1 cellular context compared by ENCODE assay signal in the genomic region with DNA sequence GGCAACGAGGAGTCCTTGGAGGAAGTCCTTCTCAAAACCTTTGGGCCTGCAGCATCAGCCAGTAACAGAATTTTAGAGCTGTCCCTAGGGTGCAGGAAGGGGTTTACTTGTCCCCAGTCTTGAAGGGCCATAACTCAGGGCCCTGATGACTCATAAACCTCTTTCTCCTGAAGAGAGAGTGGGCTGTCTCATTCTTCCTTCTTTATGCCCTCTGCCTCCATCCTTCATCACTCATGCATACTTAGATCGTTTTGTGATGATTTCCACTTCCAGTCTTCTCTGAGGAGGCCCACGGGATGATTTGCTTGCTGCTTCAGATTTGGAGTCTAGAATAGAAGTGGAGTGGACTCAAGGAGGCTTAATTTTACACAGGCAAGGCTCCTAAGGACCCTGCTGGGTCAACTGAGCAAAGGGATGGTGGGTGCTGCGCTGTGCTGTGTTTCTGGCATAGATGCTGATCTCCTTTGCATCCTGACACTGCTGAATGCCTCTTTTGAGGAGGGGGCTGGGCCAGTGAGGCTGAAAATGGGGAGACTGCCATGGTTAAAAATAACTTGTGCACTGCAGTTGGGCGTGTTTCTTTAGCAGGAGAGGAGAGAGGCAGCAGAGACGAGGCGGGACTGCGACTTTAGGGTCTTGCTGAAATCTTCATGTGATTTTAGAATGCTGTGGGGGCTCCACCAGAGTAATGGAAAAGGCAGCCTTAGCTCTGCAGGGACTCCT.
TF ChIP-seq lines count a peak whose summit lies in the region.

No MANE protein-coding gene starts in this region.

TF ChIP-seq in K562, 482 proteins besides CTCF, POLR2A, EP300 and RAD21 (continues in another document):
- peak; percentile 56; the same call in 1 of the 2 replicates for TF ChIP-seq DPF2 (IDR thresholded peaks at IDR 0.05)
- TF ChIP-seq KDM1A (IDR thresholded peaks at IDR 0.05): 0 out of 4 replicates have a peak, but pooled peaks have one; percentile 15 to 17
- TF ChIP-seq JUND (IDR thresholded peaks at IDR 0.05; ENCODE audit: borderline replicate concordance, low read depth, low read length): peak; percentile 92
- TF ChIP-seq JUND (tag; IDR thresholded peaks at IDR 0.05; ENCODE audit: borderline replicate concordance, low read depth, low read length): peak; percentile 89
- TF ChIP-seq YY1 (IDR thresholded peaks at IDR 0.05; ENCODE audit: borderline replicate concordance in 1 of 3, control insufficient read depth in 1 of 3, extremely low read depth in 1 of 3, insufficient read depth in 3 of 3, insufficient read length in 1 of 3, insufficient replicate concordance in 2 of 3, low read depth in 1 of 3, low read length in 2 of 3): no peak
- no peak for TF ChIP-seq MYC (IDR thresholded peaks at IDR 0.05; ENCODE audit: low read depth, low read length)
- TF ChIP-seq MYC (CRISPR knock-in tag; IDR thresholded peaks at IDR 0.05; ENCODE audit: borderline replicate concordance, low read depth): no peak
- TF ChIP-seq ADNP (tag; IDR thresholded peaks at IDR 0.05): no peak
- TF ChIP-seq, protein P1, sequence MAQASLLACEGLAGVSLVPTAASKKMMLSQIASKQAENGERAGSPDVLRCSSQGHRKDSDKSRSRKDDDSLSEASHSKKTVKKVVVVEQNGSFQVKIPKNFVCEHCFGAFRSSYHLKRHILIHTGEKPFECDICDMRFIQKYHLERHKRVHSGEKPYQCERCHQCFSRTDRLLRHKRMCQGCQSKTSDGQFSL (CRISPR knock-in tag; IDR thresholded peaks at IDR 0.05): no peak
- TF ChIP-seq, protein P1 (tag; IDR thresholded peaks at IDR 0.05): no peak
- peak; percentile 29; the same call in 1 of the 2 replicates for TF ChIP-seq SMARCE1 (IDR thresholded peaks at IDR 0.05)
- no peak for TF ChIP-seq HCFC1 (IDR thresholded peaks at IDR 0.05; ENCODE audit: low read depth, low read length)
- TF ChIP-seq, protein P2, sequence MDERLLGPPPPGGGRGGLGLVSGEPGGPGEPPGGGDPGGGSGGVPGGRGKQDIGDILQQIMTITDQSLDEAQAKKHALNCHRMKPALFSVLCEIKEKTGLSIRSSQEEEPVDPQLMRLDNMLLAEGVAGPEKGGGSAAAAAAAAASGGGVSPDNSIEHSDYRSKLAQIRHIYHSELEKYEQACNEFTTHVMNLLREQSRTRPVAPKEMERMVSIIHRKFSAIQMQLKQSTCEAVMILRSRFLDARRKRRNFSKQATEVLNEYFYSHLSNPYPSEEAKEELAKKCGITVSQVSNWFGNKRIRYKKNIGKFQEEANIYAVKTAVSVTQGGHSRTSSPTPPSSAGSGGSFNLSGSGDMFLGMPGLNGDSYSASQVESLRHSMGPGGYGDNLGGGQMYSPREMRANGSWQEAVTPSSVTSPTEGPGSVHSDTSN (CRISPR knock-in tag; IDR thresholded peaks at IDR 0.05; ENCODE audit: low read depth): no peak
- TF ChIP-seq, protein P2 (tag; conservative IDR thresholded peaks at IDR 0.05; ENCODE audit: low read depth): peak; percentile 79
- no peak for TF ChIP-seq ZNF766 (CRISPR knock-in tag; conservative IDR thresholded peaks at IDR 0.05)
- peak; percentile 39; the same call in 1 of the 2 replicates for TF ChIP-seq SMARCA4 (IDR thresholded peaks at IDR 0.05)
- peak; percentile 96 for TF ChIP-seq MEIS2 (IDR thresholded peaks at IDR 0.05; ENCODE audit: partially characterized antibody)
- TF ChIP-seq CXXC5 (CRISPR knock-in tag; IDR thresholded peaks at IDR 0.05): no peak
- TF ChIP-seq, protein P3, sequence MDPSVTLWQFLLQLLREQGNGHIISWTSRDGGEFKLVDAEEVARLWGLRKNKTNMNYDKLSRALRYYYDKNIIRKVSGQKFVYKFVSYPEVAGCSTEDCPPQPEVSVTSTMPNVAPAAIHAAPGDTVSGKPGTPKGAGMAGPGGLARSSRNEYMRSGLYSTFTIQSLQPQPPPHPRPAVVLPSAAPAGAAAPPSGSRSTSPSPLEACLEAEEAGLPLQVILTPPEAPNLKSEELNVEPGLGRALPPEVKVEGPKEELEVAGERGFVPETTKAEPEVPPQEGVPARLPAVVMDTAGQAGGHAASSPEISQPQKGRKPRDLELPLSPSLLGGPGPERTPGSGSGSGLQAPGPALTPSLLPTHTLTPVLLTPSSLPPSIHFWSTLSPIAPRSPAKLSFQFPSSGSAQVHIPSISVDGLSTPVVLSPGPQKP (CRISPR knock-in tag; IDR thresholded peaks at IDR 0.05): no peak
- 0 out of 2 replicates have a peak, but pooled peaks have one; percentile 4 for TF ChIP-seq EGR1 (conservative IDR thresholded peaks at IDR 0.05)
- peak; percentile 17 for TF ChIP-seq FOS (IDR thresholded peaks at IDR 0.05; ENCODE audit: extremely low read depth, insufficient read length)
- no peak for TF ChIP-seq MIER1 (IDR thresholded peaks at IDR 0.05; ENCODE audit: low read depth)
- TF ChIP-seq, protein P4, sequence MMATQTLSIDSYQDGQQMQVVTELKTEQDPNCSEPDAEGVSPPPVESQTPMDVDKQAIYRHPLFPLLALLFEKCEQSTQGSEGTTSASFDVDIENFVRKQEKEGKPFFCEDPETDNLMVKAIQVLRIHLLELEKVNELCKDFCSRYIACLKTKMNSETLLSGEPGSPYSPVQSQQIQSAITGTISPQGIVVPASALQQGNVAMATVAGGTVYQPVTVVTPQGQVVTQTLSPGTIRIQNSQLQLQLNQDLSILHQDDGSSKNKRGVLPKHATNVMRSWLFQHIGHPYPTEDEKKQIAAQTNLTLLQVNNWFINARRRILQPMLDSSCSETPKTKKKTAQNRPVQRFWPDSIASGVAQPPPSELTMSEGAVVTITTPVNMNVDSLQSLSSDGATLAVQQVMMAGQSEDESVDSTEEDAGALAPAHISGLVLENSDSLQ (IDR thresholded peaks at IDR 0.05): peak; percentile 62
- no peak for TF ChIP-seq BCOR (IDR thresholded peaks at IDR 0.05)
- TF ChIP-seq RBM17 (IDR thresholded peaks at IDR 0.05; ENCODE audit: borderline replicate concordance, low read depth, low read length): no peak
- TF ChIP-seq RBM25 (IDR thresholded peaks at IDR 0.05; ENCODE audit: low read depth, low read length, severe bottlenecking): no peak
- TF ChIP-seq MAFK (IDR thresholded peaks at IDR 0.05; ENCODE audit: low read length): no peak
- TF ChIP-seq, protein P5, sequence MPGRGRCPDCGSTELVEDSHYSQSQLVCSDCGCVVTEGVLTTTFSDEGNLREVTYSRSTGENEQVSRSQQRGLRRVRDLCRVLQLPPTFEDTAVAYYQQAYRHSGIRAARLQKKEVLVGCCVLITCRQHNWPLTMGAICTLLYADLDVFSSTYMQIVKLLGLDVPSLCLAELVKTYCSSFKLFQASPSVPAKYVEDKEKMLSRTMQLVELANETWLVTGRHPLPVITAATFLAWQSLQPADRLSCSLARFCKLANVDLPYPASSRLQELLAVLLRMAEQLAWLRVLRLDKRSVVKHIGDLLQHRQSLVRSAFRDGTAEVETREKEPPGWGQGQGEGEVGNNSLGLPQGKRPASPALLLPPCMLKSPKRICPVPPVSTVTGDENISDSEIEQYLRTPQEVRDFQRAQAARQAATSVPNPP (IDR thresholded peaks at IDR 0.05; ENCODE audit: borderline replicate concordance, insufficient read depth, insufficient read length): no peak
- TF ChIP-seq, protein P6, sequence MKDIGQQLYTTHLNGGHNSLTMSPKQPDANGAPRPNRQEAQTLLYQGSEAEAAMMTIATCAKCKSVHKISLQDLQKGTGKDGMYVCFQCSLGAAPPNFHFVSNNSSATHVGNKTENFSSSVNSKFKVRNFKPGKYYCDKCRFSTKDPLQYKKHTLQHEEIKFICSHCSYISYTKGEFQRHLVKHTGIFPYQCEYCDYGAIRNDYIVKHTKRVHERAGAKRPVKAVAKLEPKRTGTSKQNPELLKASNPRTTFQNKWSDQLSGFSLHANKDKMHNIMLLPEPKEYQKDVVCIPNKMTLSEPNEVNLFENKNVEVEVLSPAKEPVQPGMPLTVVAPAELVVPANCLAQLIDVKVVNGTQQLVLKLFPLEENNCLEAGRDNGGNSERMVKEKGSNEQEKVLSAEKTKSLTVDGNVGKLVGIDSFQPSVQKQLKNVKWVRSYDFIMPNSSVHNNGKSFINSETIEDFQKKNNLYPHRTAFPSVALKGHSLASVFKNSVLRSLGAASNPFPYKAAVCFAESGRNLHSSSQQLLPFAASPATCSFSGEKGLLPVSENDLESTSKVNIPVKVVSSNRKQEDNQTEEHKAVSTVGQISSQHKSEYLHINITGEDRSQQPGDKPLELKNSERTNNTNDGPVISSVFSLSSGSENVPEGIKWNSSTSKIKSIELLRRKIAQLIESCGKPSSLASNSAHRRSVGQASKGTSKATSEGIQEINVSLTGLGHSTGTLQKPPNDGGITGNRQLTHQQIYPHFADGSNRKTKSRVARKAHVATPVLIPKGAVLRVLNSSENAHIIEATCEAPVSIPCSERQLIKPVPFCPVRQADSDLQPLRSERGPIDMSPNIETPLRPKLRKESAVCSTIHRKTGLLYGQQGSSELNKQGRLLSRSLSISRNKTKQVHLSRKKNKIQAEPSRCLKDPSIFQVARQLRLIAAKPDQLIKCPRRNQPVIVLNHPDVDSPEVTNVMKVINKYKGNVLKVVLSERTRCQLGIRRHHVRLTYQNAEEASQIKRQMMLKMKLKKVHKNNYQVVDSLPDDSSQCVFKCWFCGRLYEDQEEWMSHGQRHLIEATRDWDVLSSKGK (CRISPR knock-in tag; IDR thresholded peaks at IDR 0.05): no peak
- TF ChIP-seq, protein P7, sequence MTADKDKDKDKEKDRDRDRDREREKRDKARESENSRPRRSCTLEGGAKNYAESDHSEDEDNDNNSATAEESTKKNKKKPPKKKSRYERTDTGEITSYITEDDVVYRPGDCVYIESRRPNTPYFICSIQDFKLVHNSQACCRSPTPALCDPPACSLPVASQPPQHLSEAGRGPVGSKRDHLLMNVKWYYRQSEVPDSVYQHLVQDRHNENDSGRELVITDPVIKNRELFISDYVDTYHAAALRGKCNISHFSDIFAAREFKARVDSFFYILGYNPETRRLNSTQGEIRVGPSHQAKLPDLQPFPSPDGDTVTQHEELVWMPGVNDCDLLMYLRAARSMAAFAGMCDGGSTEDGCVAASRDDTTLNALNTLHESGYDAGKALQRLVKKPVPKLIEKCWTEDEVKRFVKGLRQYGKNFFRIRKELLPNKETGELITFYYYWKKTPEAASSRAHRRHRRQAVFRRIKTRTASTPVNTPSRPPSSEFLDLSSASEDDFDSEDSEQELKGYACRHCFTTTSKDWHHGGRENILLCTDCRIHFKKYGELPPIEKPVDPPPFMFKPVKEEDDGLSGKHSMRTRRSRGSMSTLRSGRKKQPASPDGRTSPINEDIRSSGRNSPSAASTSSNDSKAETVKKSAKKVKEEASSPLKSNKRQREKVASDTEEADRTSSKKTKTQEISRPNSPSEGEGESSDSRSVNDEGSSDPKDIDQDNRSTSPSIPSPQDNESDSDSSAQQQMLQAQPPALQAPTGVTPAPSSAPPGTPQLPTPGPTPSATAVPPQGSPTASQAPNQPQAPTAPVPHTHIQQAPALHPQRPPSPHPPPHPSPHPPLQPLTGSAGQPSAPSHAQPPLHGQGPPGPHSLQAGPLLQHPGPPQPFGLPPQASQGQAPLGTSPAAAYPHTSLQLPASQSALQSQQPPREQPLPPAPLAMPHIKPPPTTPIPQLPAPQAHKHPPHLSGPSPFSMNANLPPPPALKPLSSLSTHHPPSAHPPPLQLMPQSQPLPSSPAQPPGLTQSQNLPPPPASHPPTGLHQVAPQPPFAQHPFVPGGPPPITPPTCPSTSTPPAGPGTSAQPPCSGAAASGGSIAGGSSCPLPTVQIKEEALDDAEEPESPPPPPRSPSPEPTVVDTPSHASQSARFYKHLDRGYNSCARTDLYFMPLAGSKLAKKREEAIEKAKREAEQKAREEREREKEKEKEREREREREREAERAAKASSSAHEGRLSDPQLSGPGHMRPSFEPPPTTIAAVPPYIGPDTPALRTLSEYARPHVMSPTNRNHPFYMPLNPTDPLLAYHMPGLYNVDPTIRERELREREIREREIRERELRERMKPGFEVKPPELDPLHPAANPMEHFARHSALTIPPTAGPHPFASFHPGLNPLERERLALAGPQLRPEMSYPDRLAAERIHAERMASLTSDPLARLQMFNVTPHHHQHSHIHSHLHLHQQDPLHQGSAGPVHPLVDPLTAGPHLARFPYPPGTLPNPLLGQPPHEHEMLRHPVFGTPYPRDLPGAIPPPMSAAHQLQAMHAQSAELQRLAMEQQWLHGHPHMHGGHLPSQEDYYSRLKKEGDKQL (CRISPR knock-in tag; IDR thresholded peaks at IDR 0.05; ENCODE audit: borderline replicate concordance): no peak
- TF ChIP-seq, protein P8, sequence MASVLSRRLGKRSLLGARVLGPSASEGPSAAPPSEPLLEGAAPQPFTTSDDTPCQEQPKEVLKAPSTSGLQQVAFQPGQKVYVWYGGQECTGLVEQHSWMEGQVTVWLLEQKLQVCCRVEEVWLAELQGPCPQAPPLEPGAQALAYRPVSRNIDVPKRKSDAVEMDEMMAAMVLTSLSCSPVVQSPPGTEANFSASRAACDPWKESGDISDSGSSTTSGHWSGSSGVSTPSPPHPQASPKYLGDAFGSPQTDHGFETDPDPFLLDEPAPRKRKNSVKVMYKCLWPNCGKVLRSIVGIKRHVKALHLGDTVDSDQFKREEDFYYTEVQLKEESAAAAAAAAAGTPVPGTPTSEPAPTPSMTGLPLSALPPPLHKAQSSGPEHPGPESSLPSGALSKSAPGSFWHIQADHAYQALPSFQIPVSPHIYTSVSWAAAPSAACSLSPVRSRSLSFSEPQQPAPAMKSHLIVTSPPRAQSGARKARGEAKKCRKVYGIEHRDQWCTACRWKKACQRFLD (CRISPR knock-in tag; IDR thresholded peaks at IDR 0.05): no peak
- no peak for TF ChIP-seq POLR2B (IDR thresholded peaks at IDR 0.05; ENCODE audit: low read depth, partially characterized antibody)
- TF ChIP-seq KAT8 (IDR thresholded peaks at IDR 0.05; ENCODE audit: low read depth): no peak
- TF ChIP-seq JUN (IDR thresholded peaks at IDR 0.05; ENCODE audit: borderline replicate concordance, low read depth, low read length): peak; percentile 78
- TF ChIP-seq JUN (CRISPR knock-in tag; IDR thresholded peaks at IDR 0.05; ENCODE audit: borderline replicate concordance): no peak
- TF ChIP-seq, protein P9, sequence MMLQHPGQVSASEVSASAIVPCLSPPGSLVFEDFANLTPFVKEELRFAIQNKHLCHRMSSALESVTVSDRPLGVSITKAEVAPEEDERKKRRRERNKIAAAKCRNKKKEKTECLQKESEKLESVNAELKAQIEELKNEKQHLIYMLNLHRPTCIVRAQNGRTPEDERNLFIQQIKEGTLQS (IDR thresholded peaks at IDR 0.05): peak; percentile 90
- TF ChIP-seq, protein P9 (CRISPR knock-in tag; conservative IDR thresholded peaks at IDR 0.05): no peak
- peak; percentile 80 for TF ChIP-seq FOSL1 (tag; conservative IDR thresholded peaks at IDR 0.05)
